Comparison of ENCODE assay signal across 8 cellular contexts in the genomic region with DNA sequence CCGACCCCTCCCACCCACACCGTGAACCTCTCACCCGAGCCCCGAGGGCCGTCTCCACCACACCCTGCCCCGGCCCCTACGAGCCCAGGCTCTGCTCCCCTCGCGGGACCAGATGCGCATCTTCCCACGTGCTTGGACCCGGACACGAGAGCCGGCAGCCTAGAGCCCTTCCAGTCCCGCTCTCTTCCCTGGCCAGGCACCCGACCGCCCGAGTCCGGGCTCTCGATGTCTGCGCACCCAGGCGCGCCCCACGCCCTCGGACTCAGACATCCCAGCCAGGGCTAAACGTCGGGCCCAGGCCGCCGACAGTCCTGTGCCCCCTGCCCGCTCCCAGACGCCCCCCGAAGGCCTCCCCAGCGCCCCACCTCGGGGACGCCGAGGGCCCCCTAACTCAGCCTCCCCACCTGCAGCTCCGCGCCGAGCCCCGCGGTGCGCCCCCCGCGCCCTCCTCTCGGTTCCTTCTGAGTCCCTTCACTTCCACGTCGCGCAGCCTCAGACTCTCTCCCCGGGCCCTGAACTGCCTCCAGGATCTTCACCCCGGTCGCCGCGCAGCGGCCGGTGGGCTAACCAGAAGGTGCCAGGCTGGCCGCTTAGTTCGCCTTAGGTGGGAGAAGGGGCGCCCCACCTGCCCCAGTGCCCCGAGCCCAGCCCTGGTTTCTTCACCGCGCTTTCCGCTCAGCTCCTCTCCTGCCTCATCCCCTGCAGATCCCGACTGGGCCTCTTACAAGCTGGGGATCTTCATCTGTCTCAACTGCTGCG. TPM values are rescaled to one million over a fixed set of nuclear protein-coding genes. Genes with fewer than 3 reads are reported as not detected.
A peak's percentile ranks its signal among the peaks of the same experiment; 100 is the strongest.
DNase-seq lines count a peak whose midpoint lies in the region; ATAC-seq and TF ChIP-seq lines count a peak whose summit lies in the region.

No MANE protein-coding gene starts in this region.

- H3K4me1 ChIP-seq in stomach = peaks cover 13 to 21% (median 16%) of the 10 kb centered on the region in 4 donors

- H3K27ac ChIP-seq in stomach = peak overlapping the region; percentile 42 to 73 (median 51)

- H3K27me3 Mint-ChIP-seq in brain = peaks cover 84% of the 10 kb centered on the region

- ATAC-seq in GM21737 (IDR thresholded peaks at IDR 0.05; ENCODE audit: unreplicated experiment) = no peak

- peak overlapping the region; percentile 68 to 86 (median 79) for H3K4me3 Mint-ChIP-seq in brain

- H3K4me3 ChIP-seq in stomach = peak overlapping the region; percentile 57 to 68 (median 61)

- no peak overlapping the region for H3K27ac Mint-ChIP-seq in brain

- DNase-seq in stimulated activated CD4-positive, alpha-beta T cell treated with anti-CD3 and anti-CD28 coated beads, Interleukin-15, amount 100 ng/mL, for 24 hours = peak; percentile 15
- no peak for DNase-seq in stimulated activated CD4-positive, alpha-beta T cell treated with anti-CD3 and anti-CD28 coated beads, Interleukin-12 subunit alpha, Interleukin-12 subunit beta, amount 100 ng/mL, for 4 hours
- peak; percentile 48 for DNase-seq in left kidney (ENCODE audit: low read depth, low spot score)
- DNase-seq in stomach = no peak
- no peak for DNase-seq in NCI-H2196 (lab: John Stamatoyannopoulos, UW; ENCODE audit: unreplicated experiment)
- no peak for DNase-seq in NCI-H1417 treated with DMSO at 0.1 percent for 48 hours (lab: John Stamatoyannopoulos, UW)

- intact Hi-C loops in stomach (cut with DNase I; ENCODE audit: low total_unique reads) = no loop called here

- H3K9me3 ChIP-seq in stomach = no peaks in the 10 kb centered on the region

- TF ChIP-seq POLR2A in stomach (IDR thresholded peaks at IDR 0.05) = no peak

- no peak for TF ChIP-seq EP300 in stomach (IDR thresholded peaks at IDR 0.05)

- no peaks in the 10 kb centered on the region for H3K36me3 ChIP-seq in stomach

- TF ChIP-seq CTCF in brain (conservative IDR thresholded peaks at IDR 0.05) = no peak
- TF ChIP-seq CTCF in stomach (IDR thresholded peaks at IDR 0.05) = no peak

- peaks cover 0 to 3% (median 0%) of the 10 kb centered on the region in 5 experiments for H3K9me3 Mint-ChIP-seq in brain

- H3K4me1 Mint-ChIP-seq in brain = peaks cover 10% of the 10 kb centered on the region

- 3 to 5% (median 4%) methylated on average over 46 to 64 of the region's 64 CpGs for WGBS in stomach, 5 donors

- H3K36me3 Mint-ChIP-seq in brain = no peaks in the 10 kb centered on the region

- H3K27me3 ChIP-seq in stomach = peaks cover 0 to 34% (median 18%) of the 10 kb centered on the region in 3 donors

RNA-seq across cellular contexts. Expression of a gene that starts 0.7 kb away (rescaled TPM):
- polyA plus RNA-seq in brain (ENCODE audit: insufficient read depth, low read depth, low replicate concordance) (3.3 TPM), stomach (10 to 100 TPM in 1 of 3 donors, 1 to 10 TPM in 2; 1.8 to 10.0 (median 6.1) TPM)
- total RNA-seq in stomach = 10 to 100 TPM in 1 of 5 donors, 1 to 10 TPM in 3, not detected in 1; 4.6 to 28.7 (median 8.4) TPM

RNA-seq across cellular contexts. Expression of a gene that starts 16.4 kb away (rescaled TPM):
- polyA plus RNA-seq in brain (ENCODE audit: insufficient read depth, low read depth, low replicate concordance) (3.7 TPM), stomach (10 to 100 TPM in 1 of 3 donors, 1 to 10 TPM in 2; 5.9 to 13.3 (median 7.9) TPM)
- total RNA-seq in stomach = 10 to 100 TPM in 4 of 5 donors, 1 to 10 TPM in 1; 6.4 to 40.3 (median 24.1) TPM

RNA-seq across cellular contexts. Expression of a gene that starts 48.4 kb away (rescaled TPM):
- polyA plus RNA-seq in brain (ENCODE audit: insufficient read depth, low read depth, low replicate concordance) = 3.0 TPM
- 10 to 100 TPM in 1 of 5 donors, 1 to 10 TPM in 4; 1.8 to 18.7 (median 7.0) TPM for total RNA-seq in stomach
- polyA plus RNA-seq in stomach = 10 to 100 TPM; 11.5 to 15.0 (median 13.0) TPM

Comparison
In these comparisons a context has a peak if more than half of its experiments do, and no peak if none do; other contexts are left out.
1. DNase-seq: peak in stimulated activated CD4-positive, alpha-beta T cell treated with anti-CD3 and anti-CD28 coated beads, Interleukin-15, amount 100 ng/mL, for 24 hours (single experiment) and left kidney (single experiment); none in stimulated activated CD4-positive, alpha-beta T cell treated with anti-CD3 and anti-CD28 coated beads, Interleukin-12 subunit alpha, Interleukin-12 subunit beta, amount 100 ng/mL, for 4 hours (single experiment), stomach (single experiment), NCI-H2196 (single experiment) and NCI-H1417 treated with DMSO at 0.1 percent for 48 hours (single experiment).